22 cellular contexts compared by ENCODE assay signal in genomic region chr18:57015036-57015805, GRCh38.
DNase-seq lines count a peak whose midpoint lies in the region; ATAC-seq and TF ChIP-seq lines count a peak whose summit lies in the region.
"Had no signal": no experiment of that assay in that cellular context is flagged by ENCODE, and none has a peak within 500 bp of the region (broad histone marks: within the 10 kb centered on the region; RNA-seq: fewer than 3 reads in every experiment).

No MANE protein-coding gene starts in this region.

- H3K4me3 ChIP-seq in GM23338 (no peak overlapping the region), ascending aorta (no peak overlapping the region)
- H3K4me3 ChIP-seq: GM12878 had no signal

- ATAC-seq in GM23338, result peak; percentile 74
- no peak for ATAC-seq in stimulated activated naive B cell treated with anti-CD40 and anti-IgM and Interleukin-4, amounts not matched to agents 10 μg/mL and 1 μg/mL and 100 μg/mL, for 72 hours (replicated peaks)
- ATAC-seq: GM12878, HepG2, PC-3, SK-N-SH treated with all-trans-retinoic acid at 6 μM for 48 hours, T-cell had no signal

- H3K27ac Mint-ChIP-seq in GM23338 (no peak overlapping the region), glutamatergic neuron (ENCODE audit: unreplicated experiment) (peak overlapping the region; percentile 52)
- no peak overlapping the region for H3K27ac Mint-ChIP-seq in stimulated activated naive B cell treated with anti-CD40 and anti-IgM and Interleukin-4, amounts not matched to agents 10 μg/mL and 1 μg/mL and 100 μg/mL, for 72 hours
- H3K27ac Mint-ChIP-seq: T-cell had no signal

- H3K27ac ChIP-seq in GM23338 (ENCODE audit: low read depth) (no peak overlapping the region), ascending aorta (no peak overlapping the region)

- TF ChIP-seq CTCF in GM23338 (conservative IDR thresholded peaks at IDR 0.05; ENCODE audit: low read depth in 2 of 2), result no peak
- TF ChIP-seq CTCF in glutamatergic neuron (IDR thresholded peaks at IDR 0.05; ENCODE audit: partially characterized antibody, unreplicated experiment), result no peak
- no peak for TF ChIP-seq CTCF in ascending aorta (IDR thresholded peaks at IDR 0.05)

- no peaks in the 10 kb centered on the region for H3K79me2 ChIP-seq in GM23338 (replicated peaks; ENCODE audit: insufficient read depth)

- H3K27me3 ChIP-seq in GM23338 (ENCODE audit: insufficient read depth), result no peaks in the 10 kb centered on the region
- no peaks in the 10 kb centered on the region for H3K27me3 ChIP-seq in ascending aorta

- no peak overlapping the region for H3K4me2 ChIP-seq in GM23338

- H3K36me3 ChIP-seq in GM23338 (ENCODE audit: insufficient read depth) (no peaks in the 10 kb centered on the region), ascending aorta (no peaks in the 10 kb centered on the region)

- H3K4me3 Mint-ChIP-seq in GM23338 (no peak overlapping the region), glutamatergic neuron (ENCODE audit: unreplicated experiment) (no peak overlapping the region)
- H3K4me3 Mint-ChIP-seq in stimulated activated naive B cell treated with anti-CD40 and anti-IgM and Interleukin-4, amounts not matched to agents 10 μg/mL and 1 μg/mL and 100 μg/mL, for 72 hours, result no peak overlapping the region
- H3K4me3 Mint-ChIP-seq: CD14-positive monocyte, T-cell had no signal

- H3K4me1 Mint-ChIP-seq in GM23338 (peaks cover 26% of the 10 kb centered on the region), glutamatergic neuron (ENCODE audit: low read depth, unreplicated experiment) (peaks cover 29% of the 10 kb centered on the region)
- peaks cover 21 to 33% of the 10 kb centered on the region in 2 donors for H3K4me1 Mint-ChIP-seq in stimulated activated naive B cell treated with anti-CD40 and anti-IgM and Interleukin-4, amounts not matched to agents 10 μg/mL and 1 μg/mL and 100 μg/mL, for 72 hours

- DNase-seq in GM23338 (ENCODE audit: low spot score) (peak; percentile 37), NCI-H526 (lab: John Stamatoyannopoulos, UW) (peak; percentile 34 to 66), glutamatergic neuron (no peak), putamen (ENCODE audit: low spot score) (peak; percentile 31), ascending aorta (ENCODE audit: low spot score in 2 of 2) (no peak)
- DNase-seq in stimulated activated naive B cell treated with anti-CD40 and anti-IgM and Interleukin-4, amounts not matched to agents 10 μg/mL and 1 μg/mL and 100 μg/mL, for 72 hours, result no peak
- no peak for DNase-seq in activated CD4-positive, alpha-beta T cell treated with anti-CD3 and anti-CD28 coated beads, Interleukin-2, amount 50 U/mL, for 1 hour
- DNase-seq: COR-L47, GF-D8, KBM-7, NCI-H1105, NCI-H1694, NCI-H2081 treated with DMSO at 0.1 percent for 48 hours, NCI-H774, PC-3, RPMI8226, SIG-M5, T-cell had no signal

- H3K36me3 Mint-ChIP-seq in GM23338 (ENCODE audit: low read depth) (no peaks in the 10 kb centered on the region), glutamatergic neuron (ENCODE audit: unreplicated experiment) (no peaks in the 10 kb centered on the region)
- H3K36me3 Mint-ChIP-seq in stimulated activated naive B cell treated with anti-CD40 and anti-IgM and Interleukin-4, amounts not matched to agents 10 μg/mL and 1 μg/mL and 100 μg/mL, for 72 hours, result peaks cover 0 to 4% of the 10 kb centered on the region in 2 donors

- H2AFZ ChIP-seq in GM23338, result no peak overlapping the region

- no peaks in the 10 kb centered on the region for H3F3A ChIP-seq in GM23338 (replicated peaks; ENCODE audit: low read depth)

- no peaks in the 10 kb centered on the region for H3K9me3 Mint-ChIP-seq in GM23338
- no peaks in the 10 kb centered on the region for H3K9me3 Mint-ChIP-seq in glutamatergic neuron (ENCODE audit: unreplicated experiment)
- H3K9me3 Mint-ChIP-seq in stimulated activated naive B cell treated with anti-CD40 and anti-IgM and Interleukin-4, amounts not matched to agents 10 μg/mL and 1 μg/mL and 100 μg/mL, for 72 hours, result no peaks in the 10 kb centered on the region
- H3K9me3 Mint-ChIP-seq: CD14-positive monocyte, T-cell had no signal

- H3K4me1 ChIP-seq in GM23338 (ENCODE audit: insufficient read depth) (0 out of 2 replicates have a peak, but pooled peaks cover 12% of the 10 kb centered on the region), ascending aorta (no peaks in the 10 kb centered on the region)

- H3K27me3 Mint-ChIP-seq in GM23338 (ENCODE audit: insufficient read depth, low read depth, poor library complexity), result no peaks in the 10 kb centered on the region
- no peaks in the 10 kb centered on the region for H3K27me3 Mint-ChIP-seq in glutamatergic neuron (ENCODE audit: unreplicated experiment)
- no peaks in the 10 kb centered on the region for H3K27me3 Mint-ChIP-seq in stimulated activated naive B cell treated with anti-CD40 and anti-IgM and Interleukin-4, amounts not matched to agents 10 μg/mL and 1 μg/mL and 100 μg/mL, for 72 hours
- H3K27me3 Mint-ChIP-seq: T-cell had no signal

- H4K20me1 ChIP-seq in GM23338 (replicated peaks; ENCODE audit: insufficient read depth), result no peaks in the 10 kb centered on the region

- intact Hi-C loops in ascending aorta (cut with DNase I), result no loop called here

- no peaks in the 10 kb centered on the region for H3K9me2 ChIP-seq in GM23338 (ENCODE audit: insufficient read depth)

- no peaks in the 10 kb centered on the region for H3K9me3 ChIP-seq in ascending aorta

TF ChIP-seq in GM23338, 12 proteins besides CTCF, POLR2A, EP300 and RAD21:
- TF ChIP-seq JUNB (IDR thresholded peaks at IDR 0.05; ENCODE audit: unreplicated experiment), result no peak
- TF ChIP-seq, protein P1, sequence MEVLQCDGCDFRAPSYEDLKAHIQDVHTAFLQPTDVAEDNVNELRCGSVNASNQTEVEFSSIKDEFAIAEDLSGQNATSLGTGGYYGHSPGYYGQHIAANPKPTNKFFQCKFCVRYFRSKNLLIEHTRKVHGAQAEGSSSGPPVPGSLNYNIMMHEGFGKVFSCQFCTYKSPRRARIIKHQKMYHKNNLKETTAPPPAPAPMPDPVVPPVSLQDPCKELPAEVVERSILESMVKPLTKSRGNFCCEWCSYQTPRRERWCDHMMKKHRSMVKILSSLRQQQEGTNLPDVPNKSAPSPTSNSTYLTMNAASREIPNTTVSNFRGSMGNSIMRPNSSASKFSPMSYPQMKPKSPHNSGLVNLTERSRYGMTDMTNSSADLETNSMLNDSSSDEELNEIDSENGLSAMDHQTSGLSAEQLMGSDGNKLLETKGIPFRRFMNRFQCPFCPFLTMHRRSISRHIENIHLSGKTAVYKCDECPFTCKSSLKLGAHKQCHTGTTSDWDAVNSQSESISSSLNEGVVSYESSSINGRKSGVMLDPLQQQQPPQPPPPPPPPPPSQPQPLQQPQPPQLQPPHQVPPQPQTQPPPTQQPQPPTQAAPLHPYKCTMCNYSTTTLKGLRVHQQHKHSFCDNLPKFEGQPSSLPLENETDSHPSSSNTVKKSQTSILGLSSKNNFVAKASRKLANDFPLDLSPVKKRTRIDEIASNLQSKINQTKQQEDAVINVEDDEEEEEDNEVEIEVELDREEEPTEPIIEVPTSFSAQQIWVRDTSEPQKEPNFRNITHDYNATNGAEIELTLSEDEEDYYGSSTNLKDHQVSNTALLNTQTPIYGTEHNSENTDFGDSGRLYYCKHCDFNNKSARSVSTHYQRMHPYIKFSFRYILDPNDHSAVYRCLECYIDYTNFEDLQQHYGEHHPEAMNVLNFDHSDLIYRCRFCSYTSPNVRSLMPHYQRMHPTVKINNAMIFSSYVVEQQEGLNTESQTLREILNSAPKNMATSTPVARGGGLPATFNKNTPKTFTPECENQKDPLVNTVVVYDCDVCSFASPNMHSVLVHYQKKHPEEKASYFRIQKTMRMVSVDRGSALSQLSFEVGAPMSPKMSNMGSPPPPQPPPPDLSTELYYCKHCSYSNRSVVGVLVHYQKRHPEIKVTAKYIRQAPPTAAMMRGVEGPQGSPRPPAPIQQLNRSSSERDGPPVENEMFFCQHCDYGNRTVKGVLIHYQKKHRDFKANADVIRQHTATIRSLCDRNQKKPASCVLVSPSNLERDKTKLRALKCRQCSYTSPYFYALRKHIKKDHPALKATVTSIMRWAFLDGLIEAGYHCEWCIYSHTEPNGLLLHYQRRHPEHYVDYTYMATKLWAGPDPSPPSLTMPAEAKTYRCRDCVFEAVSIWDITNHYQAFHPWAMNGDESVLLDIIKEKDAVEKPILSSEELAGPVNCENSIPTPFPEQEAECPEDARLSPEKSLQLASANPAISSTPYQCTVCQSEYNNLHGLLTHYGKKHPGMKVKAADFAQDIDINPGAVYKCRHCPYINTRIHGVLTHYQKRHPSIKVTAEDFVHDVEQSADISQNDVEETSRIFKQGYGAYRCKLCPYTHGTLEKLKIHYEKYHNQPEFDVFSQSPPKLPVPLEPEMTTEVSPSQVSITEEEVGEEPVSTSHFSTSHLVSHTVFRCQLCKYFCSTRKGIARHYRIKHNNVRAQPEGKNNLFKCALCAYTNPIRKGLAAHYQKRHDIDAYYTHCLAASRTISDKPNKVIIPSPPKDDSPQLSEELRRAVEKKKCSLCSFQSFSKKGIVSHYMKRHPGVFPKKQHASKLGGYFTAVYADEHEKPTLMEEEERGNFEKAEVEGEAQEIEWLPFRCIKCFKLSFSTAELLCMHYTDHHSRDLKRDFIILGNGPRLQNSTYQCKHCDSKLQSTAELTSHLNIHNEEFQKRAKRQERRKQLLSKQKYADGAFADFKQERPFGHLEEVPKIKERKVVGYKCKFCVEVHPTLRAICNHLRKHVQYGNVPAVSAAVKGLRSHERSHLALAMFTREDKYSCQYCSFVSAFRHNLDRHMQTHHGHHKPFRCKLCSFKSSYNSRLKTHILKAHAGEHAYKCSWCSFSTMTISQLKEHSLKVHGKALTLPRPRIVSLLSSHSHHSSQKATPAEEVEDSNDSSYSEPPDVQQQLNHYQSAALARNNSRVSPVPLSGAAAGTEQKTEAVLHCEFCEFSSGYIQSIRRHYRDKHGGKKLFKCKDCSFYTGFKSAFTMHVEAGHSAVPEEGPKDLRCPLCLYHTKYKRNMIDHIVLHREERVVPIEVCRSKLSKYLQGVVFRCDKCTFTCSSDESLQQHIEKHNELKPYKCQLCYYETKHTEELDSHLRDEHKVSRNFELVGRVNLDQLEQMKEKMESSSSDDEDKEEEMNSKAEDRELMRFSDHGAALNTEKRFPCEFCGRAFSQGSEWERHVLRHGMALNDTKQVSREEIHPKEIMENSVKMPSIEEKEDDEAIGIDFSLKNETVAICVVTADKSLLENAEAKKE (CRISPR knock-in tag; IDR thresholded peaks at IDR 0.05), result no peak
- TF ChIP-seq STAT1 (IDR thresholded peaks at IDR 0.05; ENCODE audit: unreplicated experiment), result no peak
TF ChIP-seq in GM23338: peak in this region for 0.

Comparison
In these comparisons a context has a peak if more than half of its experiments do, and no peak if none do; other contexts are left out.
1. DNase-seq: peak in GM23338 (single experiment), NCI-H526 (2 of 2) and putamen (single experiment); none in glutamatergic neuron (single experiment), ascending aorta (0 of 2), stimulated activated naive B cell treated with anti-CD40 and anti-IgM and Interleukin-4, amounts not matched to agents 10 μg/mL and 1 μg/mL and 100 μg/mL, for 72 hours (single experiment) and activated CD4-positive, alpha-beta T cell treated with anti-CD3 and anti-CD28 coated beads, Interleukin-2, amount 50 U/mL, for 1 hour (single experiment).